Comparison of ENCODE assay signal across 14 cellular contexts in genomic region chr22:43498856-43499253, GRCh38.
DNase-seq lines count a peak whose midpoint lies in the region; ATAC-seq lines count a peak whose summit lies in the region.
"Had no signal": no experiment of that assay in that cellular context is flagged by ENCODE, and none has a peak within 500 bp of the region (broad histone marks: within the 10 kb centered on the region; RNA-seq: fewer than 3 reads in every experiment).

No MANE protein-coding gene starts in this region.

- DNase-seq in stimulated activated naive CD8-positive, alpha-beta T cell treated with anti-CD3 and anti-CD28 coated beads, Interleukin-15, amount 100 ng/mL, for 72 hours, result no peak
- DNase-seq in stimulated activated naive CD8-positive, alpha-beta T cell treated with anti-CD3 and anti-CD28 coated beads, Interleukin-15, Interleukin-2, amounts not matched to agents 100 U/mL and 50 U/mL, for 24 hours, result no peak
- peak; percentile 24 for DNase-seq in posterior vena cava (ENCODE audit: low spot score)
- DNase-seq: AML-193; Caco-2; Calu3; CD4-positive, alpha-beta T cell; CD8-positive, alpha-beta T cell; DMS79 treated with DMSO at 0.1 percent for 48 hours; GF-D8 had no signal

- no peaks in the 10 kb centered on the region for H3K9me3 Mint-ChIP-seq in stimulated activated naive CD8-positive, alpha-beta T cell treated with anti-CD3 and anti-CD28 coated beads, Interleukin-15, amount 100 ng/mL, for 72 hours
- H3K9me3 Mint-ChIP-seq: CD4-positive, alpha-beta T cell; CD8-positive, alpha-beta T cell had no signal

- peak; percentile 40 for ATAC-seq in stimulated activated naive CD8-positive, alpha-beta T cell treated with anti-CD3 and anti-CD28 coated beads, Interleukin-15, amount 100 ng/mL, for 72 hours
- no peak for ATAC-seq in stimulated activated naive CD8-positive, alpha-beta T cell treated with anti-CD3 and anti-CD28 coated beads, Interleukin-15, Interleukin-2, amounts not matched to agents 100 U/mL and 50 U/mL, for 24 hours
- ATAC-seq in GM19463 (IDR thresholded peaks at IDR 0.05; ENCODE audit: unreplicated experiment) (no peak), GM21529 (IDR thresholded peaks at IDR 0.05; ENCODE audit: unreplicated experiment) (no peak)
- ATAC-seq: A549; CD8-positive, alpha-beta T cell had no signal

- H3K27me3 Mint-ChIP-seq in stimulated activated naive CD8-positive, alpha-beta T cell treated with anti-CD3 and anti-CD28 coated beads, Interleukin-15, amount 100 ng/mL, for 72 hours, result no peaks in the 10 kb centered on the region
- H3K27me3 Mint-ChIP-seq: B cell; CD4-positive, alpha-beta T cell had no signal

- H3K27ac Mint-ChIP-seq in stimulated activated naive CD8-positive, alpha-beta T cell treated with anti-CD3 and anti-CD28 coated beads, Interleukin-15, amount 100 ng/mL, for 72 hours, result peak overlapping the region in 1 of 2 donors; percentile 27
- H3K27ac Mint-ChIP-seq: B cell; CD4-positive, alpha-beta T cell; CD8-positive, alpha-beta T cell had no signal

- H3K4me1 Mint-ChIP-seq in stimulated activated naive CD8-positive, alpha-beta T cell treated with anti-CD3 and anti-CD28 coated beads, Interleukin-15, amount 100 ng/mL, for 72 hours, result no peaks in the 10 kb centered on the region
- H3K4me1 Mint-ChIP-seq: B cell had no signal

- intact Hi-C loops in posterior vena cava (cut with DNase I), result no loop called here

- no peak overlapping the region for H3K4me3 Mint-ChIP-seq in stimulated activated naive CD8-positive, alpha-beta T cell treated with anti-CD3 and anti-CD28 coated beads, Interleukin-15, amount 100 ng/mL, for 72 hours
- H3K4me3 Mint-ChIP-seq: B cell; CD4-positive, alpha-beta T cell; CD8-positive, alpha-beta T cell had no signal
